ENCODE assay signal across 30 cellular contexts in genomic region chr20:59469266-59470252, GRCh38.
DNase-seq lines count a peak whose midpoint lies in the region; ATAC-seq, FAIRE-seq and TF ChIP-seq lines count a peak whose summit lies in the region.
"Had no signal": no experiment of that assay in that cellular context is flagged by ENCODE, and none has a peak within 500 bp of the region (broad histone marks: within the 10 kb centered on the region; RNA-seq: fewer than 3 reads in every experiment).

No MANE protein-coding gene starts in this region.

- peak; percentile 80 for ATAC-seq in HepG2
- ATAC-seq in right lobe of liver: no peak
- no peak for ATAC-seq in GM21723 (IDR thresholded peaks at IDR 0.05; ENCODE audit: unreplicated experiment)
- ATAC-seq: activated CD4-positive, CD25-positive, alpha-beta regulatory T cell treated with anti-CD3 and anti-CD28 coated beads, Interleukin-2, amount 50 U/mL, for 24 hours; SK-N-SH treated with all-trans-retinoic acid at 6 μM for 48 hours; stimulated activated naive CD8-positive, alpha-beta T cell treated with anti-CD3 and anti-CD28 coated beads, Interleukin-15, Interleukin-2, amounts not matched to agents 100 U/mL and 50 U/mL, for 24 hours; T-helper 17 cell had no signal

- H3K4ac ChIP-seq in H1 (replicated peaks; ENCODE audit: insufficient read length, low read depth, low read length) (no peak overlapping the region), neuronal stem cell (ENCODE audit: low read length) (peak overlapping the region; percentile 1)

- TF ChIP-seq EP300 in HepG2 (IDR thresholded peaks at IDR 0.05; ENCODE audit: low read depth in 2 of 2, low read length in 2 of 2) (no peak), HepG2 (CRISPR knock-in tag; IDR thresholded peaks at IDR 0.05; ENCODE audit: borderline replicate concordance) (no peak), H1 (IDR thresholded peaks at IDR 0.05; ENCODE audit: borderline replicate concordance in 1 of 2, low read depth in 2 of 2, low read length in 2 of 2) (no peak)

- no TSS peak for BruUV-seq in HepG2 (replicated peaks; lab: Mats Ljungman, UMichigan)

- no peak for TF ChIP-seq RAD21 in HepG2 (CRISPR knock-in tag; IDR thresholded peaks at IDR 0.05)
- TF ChIP-seq RAD21 in H1 (IDR thresholded peaks at IDR 0.05 in 1 of 2, conservative IDR thresholded peaks at IDR 0.05 in 1 of 2; ENCODE audit: low read depth in 2 of 2, low read length in 2 of 2): peak in 1 of 2 experiments; percentile 22; a peak in 1 of 4 replicates

- no peak overlapping the region for H3K56ac ChIP-seq in H1 (replicated peaks; ENCODE audit: insufficient read length, low read depth, low read length)

- peak overlapping the region; percentile 50; the same call in 1 of the 2 replicates for H2BK12ac ChIP-seq in H1 (ENCODE audit: low read depth, low read length)
- peak overlapping the region; percentile 65 for H2BK12ac ChIP-seq in neuronal stem cell (ENCODE audit: low read length)

- intact Hi-C loops in HepG2 (cut with micrococcal nuclease; ENCODE audit: unreplicated experiment) (no loop called here), right lobe of liver (cut with DNase I) (no loop called here), kidney (cut with DNase I) (no loop called here)

- H3K9me3 ChIP-seq in HepG2 (ENCODE audit: low read length) (no peaks in the 10 kb centered on the region), right lobe of liver (no peaks in the 10 kb centered on the region), H1 (ENCODE audit: insufficient read depth in 2 of 2, low read depth in 1 of 2, low read length in 1 of 2) (peaks cover 0 to 5% of the 10 kb centered on the region in 2 experiments; a peak in 1 of 4 replicates), neuronal stem cell (replicated peaks in 1 of 2; ENCODE audit: control insufficient read depth in 2 of 2, insufficient read depth in 1 of 2, low read depth in 1 of 2, low read length in 2 of 2) (peaks cover 0 to 2% of the 10 kb centered on the region in 2 donors), kidney (ENCODE audit: control insufficient read depth in 1 of 2, low read length in 2 of 2) (no peaks in the 10 kb centered on the region)
- H3K9me3 ChIP-seq: adrenal gland, thoracic aorta had no signal

- FAIRE-seq in HepG2 (lab: Jason Lieb, UNC) (no peak), H1 (lab: Jason Lieb, UNC) (no peak), kidney (lab: Jason Lieb, UNC) (no peak)
- FAIRE-seq: A204.1, D721Med, keratinocyte, TTC549 had no signal

- TF ChIP-seq POLR2A in HepG2 (IDR thresholded peaks at IDR 0.05; ENCODE audit: insufficient read depth in 1 of 2, low read depth in 2 of 2, low read length in 2 of 2) (no peak), right lobe of liver (IDR thresholded peaks at IDR 0.05) (no peak), H1 (IDR thresholded peaks at IDR 0.05; ENCODE audit: control extremely low read depth in 1 of 2, low read depth in 2 of 2, low read length in 2 of 2) (no peak)

- H3K27ac ChIP-seq in HepG2 (ENCODE audit: extremely low read length, insufficient read depth, low read length) (no peak overlapping the region), right lobe of liver (no peak overlapping the region), H1 (ENCODE audit: low read depth, low read length) (no peak overlapping the region; the same call in 1 of the 2 replicates), neuronal stem cell (replicated peaks; ENCODE audit: low read length) (peak overlapping the region; percentile 40), kidney (ENCODE audit: low read depth in 2 of 2, low read length in 2 of 2) (no peak overlapping the region)
- H3K27ac ChIP-seq: adrenal gland, thoracic aorta had no signal

- H3K9ac ChIP-seq in HepG2 (ENCODE audit: insufficient read depth, low read depth, low read length) (no peak overlapping the region), H1 (replicated peaks in 1 of 4; ENCODE audit: extremely low read depth in 1 of 4, low read depth in 3 of 4, low read length in 3 of 4) (no peak overlapping the region), neuronal stem cell (ENCODE audit: low read depth, low read length, poor library complexity) (peak overlapping the region; percentile 12), kidney (ENCODE audit: low read length in 2 of 2) (no peak overlapping the region)

- no peaks in the 10 kb centered on the region for H3K23me2 ChIP-seq in H1 (ENCODE audit: low read depth, low read length)

- peak; percentile 54 for TF ChIP-seq CTCF in HepG2 (CRISPR knock-in tag; IDR thresholded peaks at IDR 0.05)
- TF ChIP-seq CTCF in right lobe of liver (IDR thresholded peaks at IDR 0.05): no peak
- peak; percentile 29 to 53 (median 50); a peak in 3 of 4 replicates for TF ChIP-seq CTCF in H1 (IDR thresholded peaks at IDR 0.05; ENCODE audit: control extremely low read depth in 1 of 3, insufficient read depth in 1 of 3, low read depth in 1 of 3, low read length in 3 of 3)
- no peak for TF ChIP-seq CTCF in kidney (IDR thresholded peaks at IDR 0.05; ENCODE audit: borderline replicate concordance, extremely low read depth, insufficient read depth)

- H3K23ac ChIP-seq in H1 (ENCODE audit: insufficient read length): no peak overlapping the region
- no peak overlapping the region for H3K23ac ChIP-seq in neuronal stem cell (ENCODE audit: low read depth, low read length, poor library complexity)

- H2BK120ac ChIP-seq in H1 (replicated peaks; ENCODE audit: low read depth, low read length) (no peak overlapping the region), neuronal stem cell (ENCODE audit: low read depth, low read length) (peak overlapping the region; percentile 57)

- H3K18ac ChIP-seq in H1 (ENCODE audit: extremely low read depth, low read length): peak overlapping the region; percentile 34
- H3K18ac ChIP-seq in neuronal stem cell (ENCODE audit: low read length): peak overlapping the region; percentile 88

- CTCF ChIA-PET in HepG2 (lab: Yijun Ruan, JAX; ENCODE audit: low intra/inter-chr PET ratio, low total read pairs): no interaction called here
- CTCF ChIA-PET in H1 (lab: Charles Lee; ENCODE audit: partially characterized antibody): interaction anchor here (0.6 to 2.3 kb wide), 5 partner anchors 9 to 50 kb away, joined by 3 to 9 read pairs (median 6); no protein-coding TSS in a partner anchor
- CTCF ChIA-PET in HEK293T (lab: Yijun Ruan, JAX): no interaction called here

- peak overlapping the region; percentile 61; the same call in 1 of the 2 replicates for H2BK20ac ChIP-seq in H1 (ENCODE audit: low read length)

- H3K27me3 ChIP-seq in HepG2 (ENCODE audit: control insufficient read depth in 1 of 2, insufficient read depth in 2 of 2, low read length in 2 of 2) (peaks cover 5 to 77% of the 10 kb centered on the region in 2 experiments; a peak in 4 of 5 replicates), right lobe of liver (no peaks in the 10 kb centered on the region), H1 (replicated peaks in 1 of 4; ENCODE audit: control insufficient read depth in 3 of 4, extremely low read depth in 1 of 4, insufficient read depth in 3 of 4, low read length in 3 of 4) (no peaks in the 10 kb centered on the region; a peak in 1 of 7 replicates), neuronal stem cell (ENCODE audit: control insufficient read depth in 3 of 3, insufficient read depth in 3 of 3, low read depth in 1 of 3, low read length in 3 of 3) (peaks cover 0 to 4% (median 0%) of the 10 kb centered on the region in 3 experiments)
- H3K27me3 ChIP-seq: adrenal gland had no signal

- H4K20me1 ChIP-seq in HepG2 (ENCODE audit: insufficient read depth, low read length) (no peaks in the 10 kb centered on the region), H1 (replicated peaks in 1 of 2; ENCODE audit: control insufficient read depth in 1 of 2, insufficient read depth in 2 of 2, low read length in 2 of 2) (no peaks in the 10 kb centered on the region)

- POLR2A ChIA-PET in HepG2 (lab: Yijun Ruan, JAX) (no interaction called here), H1 (lab: Charles Lee; ENCODE audit: partially characterized antibody) (no interaction called here), HEK293T (lab: Yijun Ruan, JAX) (no interaction called here)

- H3K36me3 ChIP-seq in HepG2 (replicated peaks in 1 of 2; ENCODE audit: control insufficient read depth in 1 of 2, insufficient read depth in 2 of 2, low read length in 2 of 2) (no peaks in the 10 kb centered on the region), right lobe of liver (no peaks in the 10 kb centered on the region), H1 (ENCODE audit: control insufficient read depth in 2 of 4, insufficient read depth in 4 of 4, low read length in 3 of 4) (no peaks in the 10 kb centered on the region), neuronal stem cell (replicated peaks in 1 of 2; ENCODE audit: control insufficient read depth in 2 of 2, insufficient read depth in 2 of 2, low read length in 2 of 2) (peaks cover 0 to 2% of the 10 kb centered on the region in 2 donors), kidney (ENCODE audit: control insufficient read depth in 1 of 2, insufficient read depth in 2 of 2, low read length in 2 of 2) (no peaks in the 10 kb centered on the region)
- H3K36me3 ChIP-seq: adrenal gland, thoracic aorta had no signal

- H3K4me3 ChIP-seq in HepG2 (replicated peaks in 1 of 3; ENCODE audit: insufficient read depth in 1 of 3, low read depth in 2 of 3, low read length in 3 of 3) (no peak overlapping the region; a peak in 1 of 6 replicates), right lobe of liver (no peak overlapping the region), H1 (ENCODE audit: extremely low read depth in 1 of 4, insufficient read depth in 2 of 4, low read depth in 3 of 4, low read length in 4 of 4) (0 out of 8 replicates have a peak overlapping the region, but pooled peaks of 1 of the 4 experiments have one; percentile 13), neuronal stem cell (ENCODE audit: low read length in 2 of 2) (no peak overlapping the region), kidney (ENCODE audit: low read length in 2 of 2) (no peak overlapping the region)
- H3K4me3 ChIP-seq: adrenal gland, thoracic aorta had no signal

- H3K79me2 ChIP-seq in HepG2 (ENCODE audit: insufficient read depth, low read length) (no peaks in the 10 kb centered on the region), H1 (ENCODE audit: control insufficient read depth in 1 of 2, insufficient read depth in 2 of 2, low read length in 2 of 2) (no peaks in the 10 kb centered on the region)

- in situ Hi-C loops in HepG2 (cut with HindIII; ENCODE audit: extremely low pct_ligation_motif_present, low pct_unique_long_range_greater_than_20kb): no loop called here

- H2BK15ac ChIP-seq in H1 (ENCODE audit: low read length): no peak overlapping the region
- peak overlapping the region; percentile 95 for H2BK15ac ChIP-seq in neuronal stem cell (ENCODE audit: low read length)

- H2AK5ac ChIP-seq in H1 (ENCODE audit: low read depth, low read length) (no peak overlapping the region), neuronal stem cell (ENCODE audit: low read depth, low read length) (peak overlapping the region; percentile 41)

- 32% methylated on average over 34 of the region's 34 CpGs for WGBS in HepG2 (ENCODE audit: low lambda C conversion rate)
- WGBS in right lobe of liver (ENCODE audit: insufficient coverage, low coverage, low lambda C conversion rate, missing lambda C conversion rate): 62% methylated on average over 9 of the region's 34 CpGs
- WGBS in H1 (ENCODE audit: extremely low coverage in 1 of 2, insufficient coverage in 1 of 2, insufficient read length in 1 of 2, insufficient replicate concordance in 2 of 2, low coverage in 1 of 2, low lambda C conversion rate in 2 of 2, missing lambda C conversion rate in 1 of 2), 2 experiments: 73% methylated on average over 33 of the region's 34 CpGs; no CpG with 5 or more reads in 1 of the 2 experiments
- no CpG with 5 or more reads among the region's 34 CpGs for WGBS in neuronal stem cell (ENCODE audit: extremely low coverage in 2 of 2, insufficient read length in 2 of 2, insufficient replicate concordance in 1 of 2), 2 donors

- H4K8ac ChIP-seq in H1 (ENCODE audit: extremely low read depth, insufficient read depth, low read length): peak overlapping the region; percentile 77
- H4K8ac ChIP-seq in neuronal stem cell (ENCODE audit: low read depth, low read length): peak overlapping the region; percentile 83

- peak overlapping the region; percentile 25 for H4K5ac ChIP-seq in H1 (ENCODE audit: insufficient read length, low read depth, low read length)

- H4K91ac ChIP-seq in H1 (replicated peaks; ENCODE audit: insufficient read length, low read length) (no peak overlapping the region), neuronal stem cell (ENCODE audit: low read depth, low read length, poor library complexity) (peak overlapping the region; percentile 89)

- peak; percentile 76 for DNase-seq in HepG2 (ENCODE audit: low spot score)
- DNase-seq in right lobe of liver: no peak
- peak; percentile 44 to 70 for DNase-seq in H1 (ENCODE audit: low read depth in 1 of 2, low spot score in 2 of 2)
- DNase-seq in neuronal stem cell (ENCODE audit: low spot score): no peak
- no peak for DNase-seq in HEK293T (ENCODE audit: extremely low spot score)
- no peak for DNase-seq in NCI-H526 (lab: John Stamatoyannopoulos, UW)
- no peak for DNase-seq in kidney
- DNase-seq: activated CD4-positive, alpha-beta T cell treated with anti-CD3 and anti-CD28 coated beads, Interleukin-2, amount 50 U/mL, for 4 hours; activated naive CD4-positive, alpha-beta T cell; activated T-cell treated with anti-CD3 and anti-CD28 coated beads, Interleukin-2, amount 50 U/mL, for 48 hours; adrenal gland; CD4-positive, alpha-beta T cell; DND-41; glutamatergic neuron; Karpas-422; MV-4-11; NCI-H1694 treated with DMSO at 0.1 percent for 48 hours; NCI-H524; Right ventricle myocardium superior; stimulated activated CD4-positive, alpha-beta T cell treated with anti-CD3 and anti-CD28 coated beads, Interleukin-2, amount 100 ng/mL, for 24 hours; stimulated activated naive CD8-positive, alpha-beta T cell treated with anti-CD3 and anti-CD28 coated beads, Interleukin-15, Interleukin-2, amounts not matched to agents 100 U/mL and 50 U/mL, for 24 hours; T-helper 17 cell had no signal

- no peaks in the 10 kb centered on the region for H3K79me1 ChIP-seq in H1 (ENCODE audit: low read depth, low read length)
- no peaks in the 10 kb centered on the region for H3K79me1 ChIP-seq in neuronal stem cell (ENCODE audit: low read depth, low read length)

- peak overlapping the region; percentile 25 for H3K4me2 ChIP-seq in HepG2 (ENCODE audit: low read depth, low read length)
- peak overlapping the region; percentile 23 to 55; a peak in 3 of 4 replicates for H3K4me2 ChIP-seq in H1 (ENCODE audit: insufficient read depth in 1 of 2, low read depth in 2 of 2, low read length in 2 of 2)
- no peak overlapping the region for H3K4me2 ChIP-seq in neuronal stem cell (ENCODE audit: insufficient read depth, low read length, poor library complexity, severe bottlenecking)

- H2AFZ ChIP-seq in HepG2 (ENCODE audit: low read length): no peak overlapping the region
- H2AFZ ChIP-seq in H1 (ENCODE audit: low read length): peak overlapping the region; percentile 74; the same call in 1 of the 2 replicates
- H2AFZ ChIP-seq in neuronal stem cell (ENCODE audit: low read length): peak overlapping the region; percentile 61

- H3K14ac ChIP-seq in H1 (ENCODE audit: insufficient read length) (no peak overlapping the region), neuronal stem cell (ENCODE audit: low read length) (no peak overlapping the region)

- peaks cover 12% of the 10 kb centered on the region for H3K4me1 ChIP-seq in HepG2 (ENCODE audit: insufficient read depth, low read length)
- H3K4me1 ChIP-seq in right lobe of liver: no peaks in the 10 kb centered on the region
- peaks cover 0 to 9% (median 7%) of the 10 kb centered on the region in 4 experiments; a peak in 6 of 7 replicates for H3K4me1 ChIP-seq in H1 (replicated peaks in 1 of 4; ENCODE audit: control insufficient read depth in 3 of 4, insufficient read depth in 4 of 4, low read length in 3 of 4)
- H3K4me1 ChIP-seq in neuronal stem cell (ENCODE audit: control insufficient read depth in 2 of 2, insufficient read depth in 1 of 2, low read depth in 1 of 2, low read length in 2 of 2): peaks cover 0 to 10% of the 10 kb centered on the region in 2 donors
- H3K4me1 ChIP-seq in kidney (ENCODE audit: control insufficient read depth in 1 of 2, insufficient read depth in 1 of 2, low read depth in 1 of 2, low read length in 2 of 2): no peaks in the 10 kb centered on the region
- H3K4me1 ChIP-seq: adrenal gland had no signal

- no peak overlapping the region for H2BK5ac ChIP-seq in H1 (ENCODE audit: low read depth, low read length)
- H2BK5ac ChIP-seq in neuronal stem cell (ENCODE audit: low read length): no peak overlapping the region

Comparison
In these comparisons a context has a peak if more than half of its experiments do, and no peak if none do; other contexts are left out.
1. DNase-seq: peak in HepG2 (single experiment) and H1 (2 of 2); none in right lobe of liver (0 of 3), neuronal stem cell (single experiment), HEK293T (single experiment), NCI-H526 (0 of 2) and kidney (single experiment).
2. CTCF ChIP-seq: peak in HepG2 (single experiment) and H1 (3 of 3); none in right lobe of liver (0 of 4) and kidney (single experiment).
3. Of the 41 proteins assayed by ChIP-seq in both HepG2 and H1: peak only in HepG2: CEBPB and GABPA; only in H1: none; in both: CTCF and YY1; in neither: 36; mixed calls (peak in some experiments, not most) for 1.